ENCODE assay signal across 22 cellular contexts in genomic region chr11:126380909-126381308, GRCh38. TPM values are rescaled to one million over a fixed set of nuclear protein-coding genes. Genes with fewer than 3 reads are reported as not detected.
DNase-seq lines count a peak whose midpoint lies in the region; ATAC-seq and TF ChIP-seq lines count a peak whose summit lies in the region.
"Had no signal": no experiment of that assay in that cellular context is flagged by ENCODE, and none has a peak within 500 bp of the region (broad histone marks: within the 10 kb centered on the region; RNA-seq: fewer than 3 reads in every experiment).

No MANE protein-coding gene starts in this region.

- H3K79me1 ChIP-seq in neuronal stem cell (ENCODE audit: low read depth, low read length) = peaks cover 4% of the 10 kb centered on the region

- no peak overlapping the region for H2BK120ac ChIP-seq in neuronal stem cell (ENCODE audit: low read depth, low read length)

- H3K9me3 ChIP-seq in neuronal stem cell (replicated peaks in 1 of 2; ENCODE audit: control insufficient read depth in 2 of 2, insufficient read depth in 1 of 2, low read depth in 1 of 2, low read length in 2 of 2) (no peaks in the 10 kb centered on the region), upper lobe of right lung (no peaks in the 10 kb centered on the region)
- H3K9me3 ChIP-seq: BLaER1 had no signal

- no peak overlapping the region for H2AFZ ChIP-seq in neuronal stem cell (ENCODE audit: low read length)
- H2AFZ ChIP-seq: GM23248 had no signal

- no peak overlapping the region for H2BK15ac ChIP-seq in neuronal stem cell (ENCODE audit: low read length)

- H3K4me1 ChIP-seq in neuronal stem cell (ENCODE audit: control insufficient read depth in 2 of 2, insufficient read depth in 1 of 2, low read depth in 1 of 2, low read length in 2 of 2) (peaks cover 0 to 5% of the 10 kb centered on the region in 2 donors), upper lobe of right lung (peaks cover under 1% of the 10 kb centered on the region)

- H2BK5ac ChIP-seq in neuronal stem cell (ENCODE audit: low read length) = no peak overlapping the region

- intact Hi-C loops in left ventricle myocardium superior (cut with micrococcal nuclease) (no loop called here), Right ventricle myocardium superior (cut with DNase I) (no loop called here), upper lobe of right lung (cut with DNase I) (no loop called here)
- intact Hi-C loops in dendritic cell treated with granulocyte-macrophage colony-stimulating factor and Interleukin-4, amounts not matched to agents 40 ng/mL and 50 ng/mL, for 4 days (cut with micrococcal nuclease) = no loop called here

- H3K9ac ChIP-seq in neuronal stem cell (ENCODE audit: low read depth, low read length, poor library complexity) = no peak overlapping the region
- H3K9ac ChIP-seq: BLaER1, GM23248 had no signal

- TF ChIP-seq CTCF in upper lobe of right lung (IDR thresholded peaks at IDR 0.05) = no peak
- TF ChIP-seq CTCF in progenitor cell of endocrine pancreas (IDR thresholded peaks at IDR 0.05; ENCODE audit: unreplicated experiment) = no peak

- DNase-seq in left ventricle myocardium superior = peak; percentile 31
- no peak for DNase-seq in Right ventricle myocardium superior
- DNase-seq in neuronal stem cell (ENCODE audit: low spot score) = no peak
- DNase-seq in upper lobe of right lung = peak; percentile 50
- no peak for DNase-seq in progenitor cell of endocrine pancreas (ENCODE audit: low spot score, unreplicated experiment)
- DNase-seq in SW480 (ENCODE audit: low spot score) = no peak
- DNase-seq in SKM-1 (lab: John Stamatoyannopoulos, UW; ENCODE audit: unreplicated experiment) = no peak
- DNase-seq: CD4-positive, alpha-beta T cell; CD8-positive, alpha-beta memory T cell; DMS 273 treated with DMSO at 0.1 percent for 48 hours; DMS79; EL; GDM1; GM23248; H9 had no signal

- no CpG with 5 or more reads among the region's 4 CpGs for WGBS in neuronal stem cell (ENCODE audit: extremely low coverage in 2 of 2, insufficient read length in 2 of 2, insufficient replicate concordance in 1 of 2), 2 donors

- no peak overlapping the region for H2AK5ac ChIP-seq in neuronal stem cell (ENCODE audit: low read depth, low read length)

- H3K4ac ChIP-seq in neuronal stem cell (ENCODE audit: low read length) = no peak overlapping the region

- H3K4me1 Mint-ChIP-seq in dendritic cell treated with granulocyte-macrophage colony-stimulating factor and Interleukin-4, amounts not matched to agents 40 ng/mL and 50 ng/mL, for 4 days (ENCODE audit: low read depth) = peaks cover 32% of the 10 kb centered on the region
- H3K4me1 Mint-ChIP-seq in progenitor cell of endocrine pancreas (ENCODE audit: low read depth) = no peaks in the 10 kb centered on the region
- H3K4me1 Mint-ChIP-seq: B cell; CD8-positive, alpha-beta memory T cell had no signal

- H4K91ac ChIP-seq in neuronal stem cell (ENCODE audit: low read depth, low read length, poor library complexity) = no peak overlapping the region

- H3K27me3 Mint-ChIP-seq in dendritic cell treated with granulocyte-macrophage colony-stimulating factor and Interleukin-4, amounts not matched to agents 40 ng/mL and 50 ng/mL, for 4 days = no peaks in the 10 kb centered on the region
- no peaks in the 10 kb centered on the region for H3K27me3 Mint-ChIP-seq in progenitor cell of endocrine pancreas
- H3K27me3 Mint-ChIP-seq: B cell; CD4-positive, alpha-beta T cell; CD8-positive, alpha-beta memory T cell had no signal

- H3K14ac ChIP-seq in neuronal stem cell (ENCODE audit: low read length) = peak overlapping the region; percentile 10

- ATAC-seq in left ventricle myocardium superior (no peak), Right ventricle myocardium superior (ENCODE audit: poor library complexity) (no peak), upper lobe of right lung (no peak)
- ATAC-seq: GM12878, HCT116 had no signal

- H3K27me3 ChIP-seq in neuronal stem cell (ENCODE audit: control insufficient read depth in 3 of 3, insufficient read depth in 3 of 3, low read depth in 1 of 3, low read length in 3 of 3) (no peaks in the 10 kb centered on the region), upper lobe of right lung (no peaks in the 10 kb centered on the region)
- H3K27me3 ChIP-seq: BLaER1 had no signal

- no peaks in the 10 kb centered on the region for H3K9me3 Mint-ChIP-seq in dendritic cell treated with granulocyte-macrophage colony-stimulating factor and Interleukin-4, amounts not matched to agents 40 ng/mL and 50 ng/mL, for 4 days
- H3K9me3 Mint-ChIP-seq in progenitor cell of endocrine pancreas (ENCODE audit: low read depth) = no peaks in the 10 kb centered on the region
- H3K9me3 Mint-ChIP-seq: CD14-positive monocyte; CD4-positive, alpha-beta T cell; CD8-positive, alpha-beta memory T cell; H9 had no signal

- H3K23ac ChIP-seq in neuronal stem cell (ENCODE audit: low read depth, low read length, poor library complexity) = no peak overlapping the region

- H2BK12ac ChIP-seq in neuronal stem cell (ENCODE audit: low read length) = no peak overlapping the region

- H3K18ac ChIP-seq in neuronal stem cell (ENCODE audit: low read length) = peak overlapping the region; percentile 80

- H3K27ac Mint-ChIP-seq in dendritic cell treated with granulocyte-macrophage colony-stimulating factor and Interleukin-4, amounts not matched to agents 40 ng/mL and 50 ng/mL, for 4 days = no peak overlapping the region
- H3K27ac Mint-ChIP-seq in progenitor cell of endocrine pancreas = no peak overlapping the region
- H3K27ac Mint-ChIP-seq: B cell; CD14-positive monocyte; CD4-positive, alpha-beta T cell had no signal

- H4K8ac ChIP-seq in neuronal stem cell (ENCODE audit: low read depth, low read length) = no peak overlapping the region

- H3K27ac ChIP-seq in neuronal stem cell (replicated peaks; ENCODE audit: low read length) = no peak overlapping the region
- no peak overlapping the region for H3K27ac ChIP-seq in upper lobe of right lung
- H3K27ac ChIP-seq: 22Rv1, BLaER1, GM23248 had no signal

- H3K4me3 Mint-ChIP-seq in dendritic cell treated with granulocyte-macrophage colony-stimulating factor and Interleukin-4, amounts not matched to agents 40 ng/mL and 50 ng/mL, for 4 days = peak overlapping the region; percentile 55
- H3K4me3 Mint-ChIP-seq in progenitor cell of endocrine pancreas (ENCODE audit: low read depth) = no peak overlapping the region
- H3K4me3 Mint-ChIP-seq: B cell; CD14-positive monocyte; CD4-positive, alpha-beta T cell; CD8-positive, alpha-beta memory T cell; H9 had no signal

- H3K4me3 ChIP-seq in neuronal stem cell (ENCODE audit: low read length in 2 of 2) (peak overlapping the region in 1 of 2 donors; percentile 56), upper lobe of right lung (no peak overlapping the region)
- H3K4me3 ChIP-seq: BLaER1, GM12878, GM23248 had no signal

- H3K36me3 ChIP-seq in neuronal stem cell (replicated peaks in 1 of 2; ENCODE audit: control insufficient read depth in 2 of 2, insufficient read depth in 2 of 2, low read length in 2 of 2) (no peaks in the 10 kb centered on the region), upper lobe of right lung (no peaks in the 10 kb centered on the region)
- H3K36me3 ChIP-seq: BLaER1 had no signal

- no peak overlapping the region for H3K4me2 ChIP-seq in neuronal stem cell (ENCODE audit: insufficient read depth, low read length, poor library complexity, severe bottlenecking)
- H3K4me2 ChIP-seq: BLaER1 had no signal

- no peaks in the 10 kb centered on the region for H3K36me3 Mint-ChIP-seq in dendritic cell treated with granulocyte-macrophage colony-stimulating factor and Interleukin-4, amounts not matched to agents 40 ng/mL and 50 ng/mL, for 4 days (ENCODE audit: low read depth)
- no peaks in the 10 kb centered on the region for H3K36me3 Mint-ChIP-seq in progenitor cell of endocrine pancreas (ENCODE audit: insufficient read depth)
- H3K36me3 Mint-ChIP-seq: CD14-positive monocyte; CD8-positive, alpha-beta memory T cell had no signal

RNA-seq across cellular contexts. Expression of gene ST3GAL4, which starts 25.4 kb away (rescaled TPM):
- total RNA-seq in left ventricle myocardium superior = 45.4 TPM
- 36.5 TPM for total RNA-seq in Right ventricle myocardium superior
- polyA plus RNA-seq in neuronal stem cell (2013, experiment 1 of 2) = 12.7 TPM
- 11.2 TPM for polyA plus RNA-seq in neuronal stem cell (2013, experiment 2 of 2)
- 39.2 TPM for total RNA-seq in upper lobe of right lung
- total RNA-seq in progenitor cell of endocrine pancreas = 7.8 and 8.8 TPM in 2 replicates

Comparison
In these comparisons a context has a peak if more than half of its experiments do, and no peak if none do; other contexts are left out.
1. DNase-seq: peak in left ventricle myocardium superior (single experiment) and upper lobe of right lung (single experiment); none in Right ventricle myocardium superior (single experiment), neuronal stem cell (single experiment), progenitor cell of endocrine pancreas (single experiment), SW480 (single experiment) and SKM-1 (single experiment).